In genomic region chr17:48730240-48730550, GRCh38 we compare ENCODE assay signal across 20 cellular contexts. TPM values are rescaled to one million over a fixed set of nuclear protein-coding genes. Genes with fewer than 3 reads are reported as not detected.
DNase-seq lines count a peak whose midpoint lies in the region; TF ChIP-seq lines count a peak whose summit lies in the region.
"Had no signal": no experiment of that assay in that cellular context is flagged by ENCODE, and none has a peak within 500 bp of the region (broad histone marks: within the 10 kb centered on the region; RNA-seq: fewer than 3 reads in every experiment).

No MANE protein-coding gene starts in this region.

- WGBS in endodermal cell (ENCODE audit: insufficient coverage in 1 of 2, insufficient read length in 1 of 2), 2 experiments: 58 to 69% methylated on average over 3 of the region's 3 CpGs
- 49 to 61% methylated on average over 2 to 3 of the region's 3 CpGs for WGBS in transverse colon (ENCODE audit: low coverage in 1 of 2), 2 donors

- TF ChIP-seq EP300 in transverse colon (IDR thresholded peaks at IDR 0.05; ENCODE audit: low read depth): no peak

- H3K4me3 Mint-ChIP-seq in endodermal cell: no peak overlapping the region
- H3K4me3 Mint-ChIP-seq in type B pancreatic cell: peak overlapping the region; percentile 45

- peak; percentile 9 for DNase-seq in D341Med (ENCODE audit: low spot score)
- DNase-seq in SK-N-MC (ENCODE audit: low read depth, low spot score): no peak
- peak; percentile 32 for DNase-seq in endodermal cell
- no peak for DNase-seq in type B pancreatic cell (ENCODE audit: extremely low spot score, unreplicated experiment)
- DNase-seq in foreskin fibroblast: no peak
- no peak for DNase-seq in transverse colon
- no peak for DNase-seq in activated naive CD4-positive, alpha-beta T cell treated with anti-CD3 and anti-CD28 coated beads, Interleukin-2, amount 50 U/mL, for 16 hours
- DNase-seq: ACHN, BE2C, H9, KBM-7, MM.1S, NCI-H2029 treated with DMSO at 0.1 percent for 48 hours, NCI-H2227 treated with DMSO at 0.1 percent for 48 hours, NCI-H69, SHP77 had no signal

- H3K4me3 ChIP-seq in SK-N-MC (peak overlapping the region; percentile 87), endodermal cell (ENCODE audit: low read length) (no peak overlapping the region), foreskin fibroblast (ENCODE audit: low read depth in 1 of 2, low read length in 2 of 2) (no peak overlapping the region), transverse colon (no peak overlapping the region)

- peaks cover 11% of the 10 kb centered on the region for H3K4me1 Mint-ChIP-seq in endodermal cell
- peaks cover 4% of the 10 kb centered on the region for H3K4me1 Mint-ChIP-seq in type B pancreatic cell (ENCODE audit: unreplicated experiment)

- H3K27ac Mint-ChIP-seq in endodermal cell (no peak overlapping the region), type B pancreatic cell (no peak overlapping the region)
- H3K27ac Mint-ChIP-seq: H9 had no signal

- peak overlapping the region; percentile 99 for H3K27ac ChIP-seq in SK-N-MC
- H3K27ac ChIP-seq in endodermal cell (ENCODE audit: low read depth, low read length): no peak overlapping the region
- H3K27ac ChIP-seq in transverse colon: no peak overlapping the region
- H3K27ac ChIP-seq: RWPE1 had no signal

- H3K4me1 ChIP-seq in endodermal cell (ENCODE audit: control insufficient read depth, insufficient read depth, low read length) (no peaks in the 10 kb centered on the region), transverse colon (peaks cover 6 to 31% (median 26%) of the 10 kb centered on the region in 4 donors)
- H3K4me1 ChIP-seq: BE2C had no signal

- in situ Hi-C loops in transverse colon (cut with MboI; ENCODE audit: low pct_ligation_motif_present in 1 of 4, low pct_unique_long_range_greater_than_20kb in 1 of 4, low sequenced_read_pairs in 3 of 4): loop anchor here in 3 of 4 donors (10.0 kb wide), 2 partner anchors 55 to 65 kb away; no protein-coding TSS in a partner anchor

- no peaks in the 10 kb centered on the region for H3K36me3 Mint-ChIP-seq in endodermal cell (ENCODE audit: low read depth)
- no peaks in the 10 kb centered on the region for H3K36me3 Mint-ChIP-seq in type B pancreatic cell

- H3K9me3 ChIP-seq in SK-N-MC (ENCODE audit: low read depth, low read length) (no peaks in the 10 kb centered on the region), endodermal cell (ENCODE audit: control insufficient read depth, low read length) (no peaks in the 10 kb centered on the region), transverse colon (no peaks in the 10 kb centered on the region)
- H3K9me3 ChIP-seq: BE2C had no signal

- H3K27me3 ChIP-seq in endodermal cell (ENCODE audit: control insufficient read depth, insufficient read depth, low read length, poor library complexity, severe bottlenecking): peaks cover 100% of the 10 kb centered on the region
- H3K27me3 ChIP-seq in transverse colon: peaks cover 100% of the 10 kb centered on the region

- peak overlapping the region; percentile 85 for H3K9ac ChIP-seq in SK-N-MC (ENCODE audit: insufficient read length)
- H3K9ac ChIP-seq in endodermal cell (ENCODE audit: extremely low read depth, low read length, poor library complexity, severe bottlenecking): no peak overlapping the region

- TF ChIP-seq CTCF in endodermal cell (conservative IDR thresholded peaks at IDR 0.05) (no peak), type B pancreatic cell (conservative IDR thresholded peaks at IDR 0.05) (no peak), foreskin fibroblast (IDR thresholded peaks at IDR 0.05; ENCODE audit: low read depth, low read length) (no peak), transverse colon (IDR thresholded peaks at IDR 0.05) (no peak)

- H3K27me3 Mint-ChIP-seq in endodermal cell (ENCODE audit: insufficient read depth) (peaks cover 100% of the 10 kb centered on the region), type B pancreatic cell (peaks cover 98% of the 10 kb centered on the region)

- intact Hi-C loops in transverse colon (cut with DNase I; ENCODE audit: low total_unique reads): no loop called here

- TF ChIP-seq POLR2A in transverse colon (IDR thresholded peaks at IDR 0.05): no peak

- H3K36me3 ChIP-seq in SK-N-MC (ENCODE audit: insufficient read depth, low read length): peaks cover 7% of the 10 kb centered on the region; the same call in 1 of the 2 replicates
- H3K36me3 ChIP-seq in endodermal cell (ENCODE audit: control insufficient read depth, insufficient read depth, low read length): no peaks in the 10 kb centered on the region
- H3K36me3 ChIP-seq in transverse colon: no peaks in the 10 kb centered on the region
- H3K36me3 ChIP-seq: BE2C had no signal

- no peaks in the 10 kb centered on the region for H3K9me3 Mint-ChIP-seq in endodermal cell
- no peaks in the 10 kb centered on the region for H3K9me3 Mint-ChIP-seq in type B pancreatic cell

RNA-seq across cellular contexts. Expression of gene HOXB13, which starts 1.6 kb away (rescaled TPM):
- not detected for total RNA-seq in endodermal cell
- polyA plus RNA-seq in endodermal cell (2013, experiment 1 of 2): 0.21 TPM
- polyA plus RNA-seq in endodermal cell (2013, experiment 2 of 2): not detected
- 0.59 TPM in 1 of 2 replicates, not detected in the other for total RNA-seq in type B pancreatic cell (ENCODE audit: low replicate concordance)
- total RNA-seq in transverse colon: 1 to 10 TPM; 1.2 to 5.7 (median 3.5) TPM
- total RNA-seq: H9 had no signal

RNA-seq across cellular contexts. Expression of gene PRAC2, which starts 7.2 kb away (rescaled TPM):
- total RNA-seq in endodermal cell: not detected
- 0.68 TPM for polyA plus RNA-seq in endodermal cell (2013, experiment 1 of 2)
- polyA plus RNA-seq in endodermal cell (2013, experiment 2 of 2): 0.58 TPM
- not detected in 2 replicates for total RNA-seq in type B pancreatic cell (ENCODE audit: low replicate concordance)
- 1 to 10 TPM in 1 of 4 donors, not detected in 3; 4.1 TPM for total RNA-seq in transverse colon
- total RNA-seq: H9, HT1080, NCI-H460 had no signal

RNA-seq across cellular contexts. Expression of gene PRAC1, which starts 7.9 kb away (rescaled TPM):
- total RNA-seq in endodermal cell (not detected), type B pancreatic cell (ENCODE audit: low replicate concordance) (0.88 TPM in 1 of 2 replicates, not detected in the other), transverse colon (1 to 10 TPM in 1 of 4 donors, not detected in 3; 4.4 TPM)
- polyA plus RNA-seq in endodermal cell (2013, experiment 1 of 2): not detected
- not detected for polyA plus RNA-seq in endodermal cell (2013, experiment 2 of 2)
- total RNA-seq: H9, HT1080, NCI-H460, SK-MEL-5 had no signal

Comparison
In these comparisons a context has a peak if more than half of its experiments do, and no peak if none do; other contexts are left out.
1. DNase-seq: peak in D341Med (single experiment) and endodermal cell (single experiment); none in SK-N-MC (single experiment), type B pancreatic cell (single experiment), foreskin fibroblast (0 of 2), transverse colon (single experiment) and activated naive CD4-positive, alpha-beta T cell treated with anti-CD3 and anti-CD28 coated beads, Interleukin-2, amount 50 U/mL, for 16 hours (single experiment).